In the genomic region with DNA sequence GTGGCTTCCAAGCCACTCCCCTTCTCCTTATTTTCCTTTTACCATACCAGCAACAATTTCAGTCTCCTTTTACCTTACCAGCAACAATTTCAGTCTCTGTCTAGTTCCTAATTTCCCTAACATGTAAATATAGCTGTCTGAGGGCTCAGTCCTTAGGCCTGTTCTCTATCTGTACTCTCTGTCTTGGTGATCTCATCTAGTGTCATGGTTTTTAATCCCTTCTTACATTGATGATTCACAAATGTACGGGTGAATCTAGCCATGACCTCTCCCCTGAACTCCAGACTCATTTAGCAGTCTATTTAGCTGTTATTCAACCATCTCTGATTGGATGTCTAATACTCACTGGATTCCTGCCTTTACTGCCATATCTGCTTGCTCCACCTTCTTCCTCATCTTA, we compare ENCODE assay signal across 7 cellular contexts. TPM values are rescaled to one million over a fixed set of nuclear protein-coding genes. Genes with fewer than 3 reads are reported as not detected.
DNase-seq lines count a peak whose midpoint lies in the region; ATAC-seq and TF ChIP-seq lines count a peak whose summit lies in the region.

No MANE protein-coding gene starts in this region.

- H2AFZ ChIP-seq in smooth muscle cell (ENCODE audit: low read depth): no peak overlapping the region

- H3K4me1 ChIP-seq in smooth muscle cell (ENCODE audit: low read depth): no peaks in the 10 kb centered on the region

- peak overlapping the region; percentile 22 for H3K4me3 Mint-ChIP-seq in activated T-helper 17 cell treated with anti-CD3 and anti-CD28 coated beads, Interleukin-2, amount 50 U/mL, for 72 hours

- H3K27me3 ChIP-seq in smooth muscle cell (ENCODE audit: low read depth): peaks cover 5% of the 10 kb centered on the region

- ATAC-seq in GM19324 (IDR thresholded peaks at IDR 0.05; ENCODE audit: low FRiP score, unreplicated experiment) (peak; percentile 53), HG02973 (IDR thresholded peaks at IDR 0.05; ENCODE audit: unreplicated experiment) (peak; percentile 46)
- ATAC-seq in activated T-helper 17 cell treated with anti-CD3 and anti-CD28 coated beads, Interleukin-2, amount 50 U/mL, for 72 hours (replicated peaks): peak; percentile 91

- H3K4me2 ChIP-seq in smooth muscle cell: peak overlapping the region; percentile 3

- H3K79me2 ChIP-seq in smooth muscle cell (ENCODE audit: low read depth): no peaks in the 10 kb centered on the region

- H3K4me1 Mint-ChIP-seq in activated T-helper 17 cell treated with anti-CD3 and anti-CD28 coated beads, Interleukin-2, amount 50 U/mL, for 72 hours: peaks cover 19% of the 10 kb centered on the region

- peak overlapping the region; percentile 96 for H3K27ac ChIP-seq in smooth muscle cell (ENCODE audit: low read depth)

- H3K36me3 ChIP-seq in smooth muscle cell (ENCODE audit: low read depth): no peaks in the 10 kb centered on the region

- peak overlapping the region; percentile 25 for H3K27ac Mint-ChIP-seq in activated T-helper 17 cell treated with anti-CD3 and anti-CD28 coated beads, Interleukin-2, amount 50 U/mL, for 72 hours

- DNase-seq in smooth muscle cell (lab: John Stamatoyannopoulos, UW; ENCODE audit: unreplicated experiment): no peak
- DNase-seq in putamen (ENCODE audit: low spot score): no peak
- DNase-seq in DMS153 (lab: John Stamatoyannopoulos, UW): no peak
- no peak for DNase-seq in NCI-H446 treated with DMSO at 0.1 percent for 48 hours (lab: John Stamatoyannopoulos, UW)

- no peaks in the 10 kb centered on the region for H3F3A ChIP-seq in smooth muscle cell (ENCODE audit: low read depth)

- TF ChIP-seq CTCF in smooth muscle cell (IDR thresholded peaks at IDR 0.05; ENCODE audit: borderline replicate concordance, insufficient read depth, poor library complexity, severe bottlenecking): no peak

- no peaks in the 10 kb centered on the region for H3K9me3 ChIP-seq in smooth muscle cell (replicated peaks; ENCODE audit: low read depth)

- no peaks in the 10 kb centered on the region for H3K9me3 Mint-ChIP-seq in activated T-helper 17 cell treated with anti-CD3 and anti-CD28 coated beads, Interleukin-2, amount 50 U/mL, for 72 hours

- H3K4me3 ChIP-seq in smooth muscle cell: no peak overlapping the region

- no peaks in the 10 kb centered on the region for H3K27me3 Mint-ChIP-seq in activated T-helper 17 cell treated with anti-CD3 and anti-CD28 coated beads, Interleukin-2, amount 50 U/mL, for 72 hours

- 5% methylated on average over 1 of the region's 1 CpG for WGBS in smooth muscle cell (ENCODE audit: low lambda C conversion rate)

- peak overlapping the region; percentile 36 for H3K9ac ChIP-seq in smooth muscle cell (ENCODE audit: low read depth)

- H4K20me1 ChIP-seq in smooth muscle cell (ENCODE audit: low read depth): no peaks in the 10 kb centered on the region

- H3K36me3 Mint-ChIP-seq in activated T-helper 17 cell treated with anti-CD3 and anti-CD28 coated beads, Interleukin-2, amount 50 U/mL, for 72 hours (ENCODE audit: low read depth): no peaks in the 10 kb centered on the region

RNA-seq across cellular contexts. Expression of a gene that starts 7.2 kb away (rescaled TPM):
- 1 to 10 TPM; 2.7 to 3.4 TPM for total RNA-seq in activated T-helper 17 cell treated with anti-CD3 and anti-CD28 coated beads, Interleukin-2, amount 50 U/mL, for 72 hours
- 2.2 TPM in 2 replicates for total RNA-seq in smooth muscle cell
- polyA plus RNA-seq in smooth muscle cell: 0.73 and 1.6 TPM in 2 replicates
